Comparison of ENCODE assay signal across 8 cellular contexts in the genomic region with DNA sequence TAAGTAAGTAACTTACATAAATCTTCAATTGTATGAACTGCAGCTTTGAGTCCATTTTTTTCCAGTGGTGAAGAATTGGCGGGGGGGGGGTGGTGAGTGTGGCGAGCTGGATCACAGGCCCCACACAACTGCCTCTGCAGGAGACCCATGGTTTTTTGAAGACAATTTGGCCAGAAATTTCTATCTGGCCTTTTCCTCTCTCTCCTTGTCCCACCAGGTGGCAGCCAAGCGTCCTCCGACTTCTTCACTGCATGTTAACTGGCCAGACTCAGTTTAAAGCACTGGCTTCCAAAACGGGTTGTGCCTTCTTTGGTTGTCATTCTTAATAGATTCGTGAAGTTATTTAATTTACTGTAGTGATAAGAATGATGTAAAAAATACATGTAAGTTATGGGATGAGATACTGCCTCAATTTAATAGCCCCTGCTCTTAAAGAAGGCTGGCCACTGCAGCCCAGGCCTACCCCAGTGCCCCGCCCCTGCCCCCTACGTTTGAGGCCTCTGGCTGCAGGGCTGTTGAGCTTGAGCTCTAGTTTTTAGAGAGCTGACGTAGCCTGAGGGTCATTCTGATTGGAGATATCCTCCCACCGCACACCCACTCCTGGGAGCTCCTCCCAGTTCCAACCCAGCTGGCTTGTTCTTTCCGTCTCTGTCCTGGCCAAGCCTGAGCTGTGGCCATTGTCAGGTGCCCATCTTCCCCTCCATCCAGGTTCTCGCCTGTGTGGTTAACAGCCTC. TPM values are rescaled to one million over a fixed set of nuclear protein-coding genes. Genes with fewer than 3 reads are reported as not detected.
A peak's percentile ranks its signal among the peaks of the same experiment; 100 is the strongest.
DNase-seq lines count a peak whose midpoint lies in the region; ATAC-seq, FAIRE-seq and TF ChIP-seq lines count a peak whose summit lies in the region.

No MANE protein-coding gene starts in this region.

- H3K27me3 ChIP-seq in KMS-11 (ENCODE audit: insufficient read depth, low read depth), result no peaks in the 10 kb centered on the region
- H3K27me3 ChIP-seq in GM12878 (replicated peaks in 1 of 2; ENCODE audit: control insufficient read depth in 2 of 2, insufficient read depth in 2 of 2, low read length in 1 of 2), result no peaks in the 10 kb centered on the region

- CTCF ChIA-PET in GM12878 (lab: Yijun Ruan, JAX), result interaction anchor here (0.6 to 3.5 kb wide), 6 partner anchors 8 to 662 kb away, joined by 3 to 16 read pairs (median 3); no protein-coding TSS in a partner anchor

- peak; percentile 52 for DNase-seq in EH (ENCODE audit: low read depth)
- no peak for DNase-seq in GM12878 (ENCODE audit: low read depth, low spot score)
- peak; percentile 83 for DNase-seq in left kidney (ENCODE audit: low read depth, low spot score)
- no peak for DNase-seq in coronary artery (ENCODE audit: low spot score)
- no peak for DNase-seq in T-helper 1 cell

- RAD21 ChIA-PET in GM12878 (lab: Charles Lee; ENCODE audit: unreplicated experiment), result interaction anchor here (0.6 to 1.2 kb wide), 3 partner anchors 33 to 626 kb away, joined by 3 to 4 read pairs (median 3); no protein-coding TSS in a partner anchor

- no TSS peak for BruUV-seq in GM12878 (replicated peaks; lab: Mats Ljungman, UMichigan)

- no peak overlapping the region for H2AFZ ChIP-seq in KMS-11 (ENCODE audit: low read depth)
- no peak overlapping the region for H2AFZ ChIP-seq in GM12878 (ENCODE audit: control insufficient read depth, low read depth, low read length)

- no peaks in the 10 kb centered on the region for H3K9me3 ChIP-seq in GM12878 (replicated peaks; ENCODE audit: control insufficient read depth, insufficient read depth, low read length)

- H3K79me2 ChIP-seq in KMS-11 (ENCODE audit: insufficient read depth, low read depth) (no peaks in the 10 kb centered on the region), GM12878 (ENCODE audit: control insufficient read depth, insufficient read depth, low read length) (no peaks in the 10 kb centered on the region)

- H3K36me3 ChIP-seq in KMS-11 (ENCODE audit: insufficient read depth) (peaks cover 11% of the 10 kb centered on the region; the same call in 1 of the 2 replicates), GM12878 (ENCODE audit: control insufficient read depth in 2 of 2, insufficient read depth in 2 of 2, low read length in 1 of 2) (peaks cover 17 to 22% of the 10 kb centered on the region in 2 experiments; a peak in 3 of 4 replicates)

- 72% methylated on average over 12 of the region's 12 CpGs for WGBS in GM12878 (ENCODE audit: insufficient coverage, insufficient replicate concordance, low lambda C conversion rate, missing lambda C conversion rate)

- no peaks in the 10 kb centered on the region for H3K4me1 ChIP-seq in KMS-11 (ENCODE audit: low read depth, poor library complexity, severe bottlenecking)
- no peaks in the 10 kb centered on the region for H3K4me1 ChIP-seq in GM12878 (ENCODE audit: control insufficient read depth, insufficient read depth, low read length)

- ATAC-seq in GM12878, result peak; percentile 56; the same call in 2 of the 3 replicates
- ATAC-seq in HG03354 (IDR thresholded peaks at IDR 0.05; ENCODE audit: poor library complexity, severe bottlenecking, unreplicated experiment), result no peak
- ATAC-seq in HG03095 (IDR thresholded peaks at IDR 0.05; ENCODE audit: unreplicated experiment), result no peak

- POLR2A ChIA-PET in GM12878 (lab: Charles Lee), result no interaction called here

- TF ChIP-seq POLR2A in GM12878 (IDR thresholded peaks at IDR 0.05; ENCODE audit: low read depth, low read length), result no peak

- H4K20me1 ChIP-seq in KMS-11 (ENCODE audit: insufficient read depth) (no peaks in the 10 kb centered on the region), GM12878 (ENCODE audit: control insufficient read depth, insufficient read depth) (no peaks in the 10 kb centered on the region)

- intact Hi-C loops in GM12878 (cut with micrococcal nuclease; ENCODE audit: unreplicated experiment), result no loop called here

- peak; percentile 31 for TF ChIP-seq RAD21 in GM12878 (IDR thresholded peaks at IDR 0.05; ENCODE audit: insufficient read depth, low read depth, low read length)

- H3K9ac ChIP-seq in KMS-11 (no peak overlapping the region), GM12878 (ENCODE audit: control insufficient read depth, insufficient read depth, low read length) (no peak overlapping the region)

- H3K4me3 ChIP-seq in KMS-11 (IDR thresholded peaks at IDR 0.05; ENCODE audit: insufficient read depth, low read depth, low read length), result no peak overlapping the region
- no peak overlapping the region for H3K4me3 ChIP-seq in GM12878
- no peak overlapping the region for H3K4me3 ChIP-seq in coronary artery

- H3K4me2 ChIP-seq in KMS-11 (no peak overlapping the region), GM12878 (ENCODE audit: control insufficient read depth, insufficient read depth) (no peak overlapping the region)

- H3K27ac ChIP-seq in KMS-11 (no peak overlapping the region), GM12878 (ENCODE audit: control insufficient read depth, insufficient read depth) (no peak overlapping the region), coronary artery (no peak overlapping the region)

- SMC1A ChIA-PET in GM12878 (lab: Charles Lee; ENCODE audit: uncharacterized antibody, unreplicated experiment), result no interaction called here

- in situ Hi-C loops in GM12878 (cut with MboI), result no loop called here

- no peak for TF ChIP-seq EP300 in GM12878 (IDR thresholded peaks at IDR 0.05; ENCODE audit: borderline replicate concordance in 1 of 2, control insufficient read depth in 1 of 2, low read depth in 2 of 2, low read length in 2 of 2)

- TF ChIP-seq CTCF in KMS-11 (conservative IDR thresholded peaks at IDR 0.05; ENCODE audit: low read depth, low read length) (peak; percentile 46; the same call in 1 of the 2 replicates), GM12878 (IDR thresholded peaks at IDR 0.05 in 2 of 3, conservative IDR thresholded peaks at IDR 0.05 in 1 of 3; ENCODE audit: control insufficient read depth in 2 of 3, extremely low read depth in 1 of 3, insufficient read depth in 1 of 3, low read depth in 3 of 3, low read length in 3 of 3) (peak; percentile 38 to 44 (median 41); a peak in 5 of 6 replicates), coronary artery (IDR thresholded peaks at IDR 0.05) (no peak)

- no peak for FAIRE-seq in GM12878 (lab: Jason Lieb, UNC)

TF ChIP-seq in GM12878, 131 proteins besides CTCF, POLR2A, EP300 and RAD21:
- TF ChIP-seq SUZ12 (IDR thresholded peaks at IDR 0.05; ENCODE audit: unreplicated experiment) (no peak), HDAC2 (IDR thresholded peaks at IDR 0.05) (no peak), ATF7 (IDR thresholded peaks at IDR 0.05; ENCODE audit: low read depth) (no peak), ZSCAN29 (IDR thresholded peaks at IDR 0.05) (no peak), TCF7 (IDR thresholded peaks at IDR 0.05; ENCODE audit: borderline replicate concordance) (no peak), POU2F2 (IDR thresholded peaks at IDR 0.05; ENCODE audit: borderline replicate concordance, low read depth, low read length) (no peak), MYB (IDR thresholded peaks at IDR 0.05; ENCODE audit: borderline replicate concordance, low read depth, low read length) (no peak), BACH1 (IDR thresholded peaks at IDR 0.05; ENCODE audit: borderline replicate concordance) (no peak), SRF (IDR thresholded peaks at IDR 0.05; ENCODE audit: low read depth in 2 of 2, low read length in 2 of 2) (no peak), BHLHE40 (IDR thresholded peaks at IDR 0.05; ENCODE audit: borderline replicate concordance in 1 of 2, low read depth in 2 of 2, low read length in 1 of 2) (no peak)
- TF ChIP-seq, protein P1, sequence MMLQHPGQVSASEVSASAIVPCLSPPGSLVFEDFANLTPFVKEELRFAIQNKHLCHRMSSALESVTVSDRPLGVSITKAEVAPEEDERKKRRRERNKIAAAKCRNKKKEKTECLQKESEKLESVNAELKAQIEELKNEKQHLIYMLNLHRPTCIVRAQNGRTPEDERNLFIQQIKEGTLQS (IDR thresholded peaks at IDR 0.05; ENCODE audit: borderline replicate concordance, extremely low read depth, low read depth, low read length), result no peak

RNA-seq across cellular contexts. Expression of a gene that starts 36.4 kb away (rescaled TPM):
- 45.9 and 58.6 TPM in 2 replicates for total RNA-seq in GM12878 (2013; cell fraction: nucleolus; rRNA removed)
- 40.7 and 50.5 TPM in 2 replicates for total RNA-seq in GM12878 (2014; rRNA removed)
- total RNA-seq in GM12878 (2014; rRNA removed; fragmentation: Illumina TruSeq; extraction: Trizol), result 29.5 and 36.8 TPM in 2 replicates
- 39.9 and 45.9 TPM in 2 replicates for total RNA-seq in GM12878 (2021)
- 11.0 TPM for polyA plus RNA-seq in GM12878 (2011; ENCODE audit: low read depth)
- polyA plus RNA-seq in GM12878 (2011; rRNA removed), result 15.6 and 39.2 TPM in 2 replicates
- 61.3 and 66.5 TPM in 2 replicates for polyA plus RNA-seq in GM12878 (2011; cell fraction: cytosol; rRNA removed)
- 176 and 195 TPM in 2 replicates for polyA plus RNA-seq in GM12878 (2011; cell fraction: nucleus; rRNA removed)
- 13.5 and 18.3 TPM in 2 replicates for polyA plus RNA-seq in GM12878 (2012)
- 30.9 and 48.4 TPM in 2 replicates for polyA plus RNA-seq in GM12878 (2014; fragmentation: Illumina TruSeq; extraction: Trizol)
- 10 to 100 TPM; 11.9 to 15.2 TPM for polyA plus RNA-seq in GM12878 (2014; fragmentation: Nextera tagmentation; extraction: Ambion mirVana)
- polyA plus RNA-seq in GM12878 (2014; rRNA removed), result 34.4 and 58.8 TPM in 2 replicates
- 10 to 100 TPM; 37.1 to 40.9 TPM for polyA plus RNA-seq in GM12878 (2016; fragmentation: Nextera tagmentation; extraction: Ambion mirVana)
- polyA minus RNA-seq in GM12878 (2011; rRNA and poly(A)+ RNA removed), result 66.9 and 103 TPM in 2 replicates
- 28.3 and 33.3 TPM in 2 replicates for polyA minus RNA-seq in GM12878 (2011; cell fraction: cytosol; rRNA and poly(A)+ RNA removed)
- 29.7 and 38.4 TPM in 2 replicates for polyA minus RNA-seq in GM12878 (2011; cell fraction: nucleus; rRNA and poly(A)+ RNA removed)

Comparison
In these comparisons a context has a peak if more than half of its experiments do, and no peak if none do; other contexts are left out.
1. DNase-seq: peak in EH (single experiment) and left kidney (single experiment); none in GM12878 (single experiment), coronary artery (single experiment) and T-helper 1 cell (0 of 5).